25 cellular contexts compared by ENCODE assay signal in genomic region chr10:16274911-16275310, GRCh38.
"Had no signal": no experiment of that assay in that cellular context is flagged by ENCODE, and none has a peak within 500 bp of the region (broad histone marks: within the 10 kb centered on the region; RNA-seq: fewer than 3 reads in every experiment).

No MANE protein-coding gene starts in this region.

- H3K27ac ChIP-seq: colonic mucosa, epithelial cell of prostate, esophagus squamous epithelium, gastrocnemius medialis, heart right ventricle, left lung, lower lobe of right lung had no signal

- H3K27ac Mint-ChIP-seq: dendritic cell treated with granulocyte-macrophage colony-stimulating factor and Interleukin-4, amounts not matched to agents 40 ng/mL and 50 ng/mL, for 4 days; effector memory CD8-positive, alpha-beta T cell; endodermal cell; mesothelial cell of epicardium; naive B cell had no signal

- H3K27me3 ChIP-seq: colonic mucosa, esophagus squamous epithelium, gastrocnemius medialis, left lung had no signal

- H3K4me1 ChIP-seq: colonic mucosa, esophagus squamous epithelium, gastrocnemius medialis, heart right ventricle, left lung, lower lobe of right lung had no signal

- H3K4me1 Mint-ChIP-seq: endodermal cell, mesothelial cell of epicardium, naive B cell had no signal

- H3K4me3 ChIP-seq: colonic mucosa, esophagus squamous epithelium, gastrocnemius medialis, heart right ventricle, left lung, lower lobe of right lung, mucosa of descending colon had no signal

- H3K36me3 ChIP-seq: colonic mucosa, esophagus squamous epithelium, gastrocnemius medialis, heart right ventricle, left lung, lower lobe of right lung had no signal

- H3K36me3 Mint-ChIP-seq: mesothelial cell of epicardium had no signal

- DNase-seq: colonic mucosa; cortex of kidney; effector CD8-positive, alpha-beta T cell; effector memory CD8-positive, alpha-beta T cell; endodermal cell; erythroblast; esophagus squamous epithelium; foreskin fibroblast; foreskin melanocyte; gastrocnemius medialis; glutamatergic neuron; head of caudate nucleus; heart right ventricle; hippocampal formation; left cardiac atrium; left lung; left ventricle myocardium superior; lower lobe of right lung; mesenchymal stem cell; mucosa of descending colon; naive B cell had no signal

- H3K27me3 Mint-ChIP-seq: dendritic cell treated with granulocyte-macrophage colony-stimulating factor and Interleukin-4, amounts not matched to agents 40 ng/mL and 50 ng/mL, for 4 days; naive B cell had no signal

- H3K9me3 ChIP-seq: colonic mucosa, gastrocnemius medialis, heart right ventricle, lower lobe of right lung had no signal

- H3K4me3 Mint-ChIP-seq: dendritic cell treated with granulocyte-macrophage colony-stimulating factor and Interleukin-4, amounts not matched to agents 40 ng/mL and 50 ng/mL, for 4 days; effector memory CD8-positive, alpha-beta T cell; endodermal cell; mesothelial cell of epicardium; naive B cell had no signal

- H3K9me3 Mint-ChIP-seq: endodermal cell had no signal

- ATAC-seq: effector memory CD8-positive, alpha-beta T cell; esophagus mucosa; gastrocnemius medialis; heart right ventricle; left cardiac atrium; left lung; left ventricle myocardium superior; lower lobe of right lung; mucosa of descending colon had no signal
